ENCODE assay signal across 1 cellular context in the genomic region with DNA sequence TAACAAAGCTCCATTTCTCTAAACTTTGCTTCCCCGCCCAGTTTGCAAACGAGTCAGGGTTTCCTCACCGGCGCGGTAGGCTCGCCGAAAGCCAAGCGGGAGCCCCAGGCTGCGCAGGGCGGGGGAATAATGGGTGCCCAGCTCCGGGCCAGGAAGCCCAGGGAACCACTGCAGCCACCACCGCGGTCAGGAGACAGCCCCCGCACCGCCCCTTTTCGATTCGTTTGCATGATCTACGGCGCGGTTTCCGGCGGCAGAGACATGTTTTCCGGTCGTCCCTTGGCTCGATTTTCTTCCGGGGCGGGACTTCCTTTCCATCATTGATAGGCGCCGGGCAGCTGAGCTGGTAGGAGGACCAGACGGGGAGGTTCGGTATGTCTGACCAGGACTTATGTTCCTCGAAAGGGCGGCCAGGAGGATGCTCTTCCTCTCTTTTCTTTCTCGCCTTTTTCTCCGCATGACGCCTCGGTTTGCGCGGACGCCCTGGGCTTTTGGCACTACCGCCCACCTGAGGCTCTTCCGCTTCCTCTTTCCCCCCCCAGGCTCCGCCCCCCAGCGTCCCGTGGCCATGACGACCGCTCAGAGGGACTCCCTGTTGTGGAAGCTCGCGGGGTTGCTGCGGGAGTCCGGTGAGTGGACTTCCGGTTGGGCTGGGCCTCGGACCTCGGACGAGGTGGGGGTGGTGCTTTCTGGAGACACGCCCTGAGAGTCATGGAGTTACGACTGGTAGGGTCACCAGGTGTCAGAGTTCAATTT.
TF ChIP-seq lines count a peak whose summit lies in the region.

Gene STK11IP, plus strand, starts transcription at position 306 of the 756 bp plus-strand sequence. Its CDS starts 263 bp downstream, at position 569.

TF ChIP-seq in WTC11, 78 proteins besides CTCF, POLR2A, EP300 and RAD21 (continued from another document and continues in another):
- TF ChIP-seq, protein P1, sequence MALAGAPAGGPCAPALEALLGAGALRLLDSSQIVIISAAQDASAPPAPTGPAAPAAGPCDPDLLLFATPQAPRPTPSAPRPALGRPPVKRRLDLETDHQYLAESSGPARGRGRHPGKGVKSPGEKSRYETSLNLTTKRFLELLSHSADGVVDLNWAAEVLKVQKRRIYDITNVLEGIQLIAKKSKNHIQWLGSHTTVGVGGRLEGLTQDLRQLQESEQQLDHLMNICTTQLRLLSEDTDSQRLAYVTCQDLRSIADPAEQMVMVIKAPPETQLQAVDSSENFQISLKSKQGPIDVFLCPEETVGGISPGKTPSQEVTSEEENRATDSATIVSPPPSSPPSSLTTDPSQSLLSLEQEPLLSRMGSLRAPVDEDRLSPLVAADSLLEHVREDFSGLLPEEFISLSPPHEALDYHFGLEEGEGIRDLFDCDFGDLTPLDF (CRISPR knock-in tag; IDR thresholded peaks at IDR 0.05), result no peak
- TF ChIP-seq, protein P2, sequence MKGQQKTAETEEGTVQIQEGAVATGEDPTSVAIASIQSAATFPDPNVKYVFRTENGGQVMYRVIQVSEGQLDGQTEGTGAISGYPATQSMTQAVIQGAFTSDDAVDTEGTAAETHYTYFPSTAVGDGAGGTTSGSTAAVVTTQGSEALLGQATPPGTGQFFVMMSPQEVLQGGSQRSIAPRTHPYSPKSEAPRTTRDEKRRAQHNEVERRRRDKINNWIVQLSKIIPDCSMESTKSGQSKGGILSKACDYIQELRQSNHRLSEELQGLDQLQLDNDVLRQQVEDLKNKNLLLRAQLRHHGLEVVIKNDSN (CRISPR knock-in tag; IDR thresholded peaks at IDR 0.05), result no peak
- 0 out of 2 replicates have a peak, but pooled peaks have one; percentile 42 for TF ChIP-seq CREB1 (CRISPR knock-in tag; IDR thresholded peaks at IDR 0.05)
- TF ChIP-seq, protein P3, sequence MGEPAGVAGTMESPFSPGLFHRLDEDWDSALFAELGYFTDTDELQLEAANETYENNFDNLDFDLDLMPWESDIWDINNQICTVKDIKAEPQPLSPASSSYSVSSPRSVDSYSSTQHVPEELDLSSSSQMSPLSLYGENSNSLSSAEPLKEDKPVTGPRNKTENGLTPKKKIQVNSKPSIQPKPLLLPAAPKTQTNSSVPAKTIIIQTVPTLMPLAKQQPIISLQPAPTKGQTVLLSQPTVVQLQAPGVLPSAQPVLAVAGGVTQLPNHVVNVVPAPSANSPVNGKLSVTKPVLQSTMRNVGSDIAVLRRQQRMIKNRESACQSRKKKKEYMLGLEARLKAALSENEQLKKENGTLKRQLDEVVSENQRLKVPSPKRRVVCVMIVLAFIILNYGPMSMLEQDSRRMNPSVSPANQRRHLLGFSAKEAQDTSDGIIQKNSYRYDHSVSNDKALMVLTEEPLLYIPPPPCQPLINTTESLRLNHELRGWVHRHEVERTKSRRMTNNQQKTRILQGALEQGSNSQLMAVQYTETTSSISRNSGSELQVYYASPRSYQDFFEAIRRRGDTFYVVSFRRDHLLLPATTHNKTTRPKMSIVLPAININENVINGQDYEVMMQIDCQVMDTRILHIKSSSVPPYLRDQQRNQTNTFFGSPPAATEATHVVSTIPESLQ (CRISPR knock-in tag; IDR thresholded peaks at IDR 0.05), result no peak
- TF ChIP-seq SMAD3 (CRISPR knock-in tag; IDR thresholded peaks at IDR 0.05; ENCODE audit: borderline replicate concordance), result 0 out of 2 replicates have a peak, but pooled peaks have one; percentile 14
- TF ChIP-seq FOXK1 (CRISPR knock-in tag; IDR thresholded peaks at IDR 0.05), result peak; percentile 84
- peak; percentile 80 for TF ChIP-seq PRDM15 (CRISPR knock-in tag; IDR thresholded peaks at IDR 0.05)
- peak; percentile 84 for TF ChIP-seq ZNF423 (CRISPR knock-in tag; IDR thresholded peaks at IDR 0.05)
- TF ChIP-seq NR3C1 (CRISPR knock-in tag; conservative IDR thresholded peaks at IDR 0.05; ENCODE audit: low read depth), result 0 out of 2 replicates have a peak, but pooled peaks have one; percentile 37
- TF ChIP-seq, protein P4, sequence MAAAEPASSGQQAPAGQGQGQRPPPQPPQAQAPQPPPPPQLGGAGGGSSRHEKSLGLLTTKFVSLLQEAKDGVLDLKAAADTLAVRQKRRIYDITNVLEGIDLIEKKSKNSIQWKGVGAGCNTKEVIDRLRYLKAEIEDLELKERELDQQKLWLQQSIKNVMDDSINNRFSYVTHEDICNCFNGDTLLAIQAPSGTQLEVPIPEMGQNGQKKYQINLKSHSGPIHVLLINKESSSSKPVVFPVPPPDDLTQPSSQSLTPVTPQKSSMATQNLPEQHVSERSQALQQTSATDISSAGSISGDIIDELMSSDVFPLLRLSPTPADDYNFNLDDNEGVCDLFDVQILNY (CRISPR knock-in tag; IDR thresholded peaks at IDR 0.05), result 0 out of 2 replicates have a peak, but pooled peaks have one; percentile 39
- TF ChIP-seq NFATC4 (CRISPR knock-in tag; IDR thresholded peaks at IDR 0.05), result no peak
- no peak for TF ChIP-seq ATF2 (CRISPR knock-in tag; IDR thresholded peaks at IDR 0.05; ENCODE audit: borderline replicate concordance, low read depth)
- peak; percentile 80 for TF ChIP-seq CREM (CRISPR knock-in tag; IDR thresholded peaks at IDR 0.05)
- TF ChIP-seq GABPB1 (CRISPR knock-in tag; IDR thresholded peaks at IDR 0.05), result peak; percentile 72
- no peak for TF ChIP-seq ZNF396 (CRISPR knock-in tag; IDR thresholded peaks at IDR 0.05; ENCODE audit: borderline replicate concordance)
- no peak for TF ChIP-seq AR (CRISPR knock-in tag; IDR thresholded peaks at IDR 0.05)
- TF ChIP-seq FOXP4 (CRISPR knock-in tag; IDR thresholded peaks at IDR 0.05), result 0 out of 2 replicates have a peak, but pooled peaks have one; percentile 28
- peak; percentile 54; the same call in 1 of the 2 replicates for TF ChIP-seq FOXP1 (CRISPR knock-in tag; IDR thresholded peaks at IDR 0.05; ENCODE audit: borderline replicate concordance)
- no peak for TF ChIP-seq HMGA2 (CRISPR knock-in tag; IDR thresholded peaks at IDR 0.05)
- no peak for TF ChIP-seq SMAD4 (CRISPR knock-in tag; IDR thresholded peaks at IDR 0.05)
- TF ChIP-seq ATF1 (CRISPR knock-in tag; IDR thresholded peaks at IDR 0.05), result no peak
- TF ChIP-seq, protein P5, sequence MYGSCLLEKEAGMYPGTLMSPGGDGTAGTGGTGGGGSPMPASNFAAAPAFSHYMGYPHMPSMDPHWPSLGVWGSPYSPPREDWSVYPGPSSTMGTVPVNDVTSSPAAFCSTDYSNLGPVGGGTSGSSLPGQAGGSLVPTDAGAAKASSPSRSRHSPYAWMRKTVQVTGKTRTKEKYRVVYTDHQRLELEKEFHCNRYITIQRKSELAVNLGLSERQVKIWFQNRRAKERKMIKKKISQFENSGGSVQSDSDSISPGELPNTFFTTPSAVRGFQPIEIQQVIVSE (CRISPR knock-in tag; IDR thresholded peaks at IDR 0.05; ENCODE audit: borderline replicate concordance), result no peak
- no peak for TF ChIP-seq ZNF512 (CRISPR knock-in tag; IDR thresholded peaks at IDR 0.05; ENCODE audit: borderline replicate concordance)
- TF ChIP-seq HMGXB4 (CRISPR knock-in tag; IDR thresholded peaks at IDR 0.05), result peak; percentile 77
- peak; percentile 13; the same call in 1 of the 2 replicates for TF ChIP-seq MAX (CRISPR knock-in tag; IDR thresholded peaks at IDR 0.05)
- TF ChIP-seq, protein P6, sequence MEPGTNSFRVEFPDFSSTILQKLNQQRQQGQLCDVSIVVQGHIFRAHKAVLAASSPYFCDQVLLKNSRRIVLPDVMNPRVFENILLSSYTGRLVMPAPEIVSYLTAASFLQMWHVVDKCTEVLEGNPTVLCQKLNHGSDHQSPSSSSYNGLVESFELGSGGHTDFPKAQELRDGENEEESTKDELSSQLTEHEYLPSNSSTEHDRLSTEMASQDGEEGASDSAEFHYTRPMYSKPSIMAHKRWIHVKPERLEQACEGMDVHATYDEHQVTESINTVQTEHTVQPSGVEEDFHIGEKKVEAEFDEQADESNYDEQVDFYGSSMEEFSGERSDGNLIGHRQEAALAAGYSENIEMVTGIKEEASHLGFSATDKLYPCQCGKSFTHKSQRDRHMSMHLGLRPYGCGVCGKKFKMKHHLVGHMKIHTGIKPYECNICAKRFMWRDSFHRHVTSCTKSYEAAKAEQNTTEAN (CRISPR knock-in tag; IDR thresholded peaks at IDR 0.05), result peak; percentile 79; the same call in 1 of the 2 replicates
